In the genomic region with DNA sequence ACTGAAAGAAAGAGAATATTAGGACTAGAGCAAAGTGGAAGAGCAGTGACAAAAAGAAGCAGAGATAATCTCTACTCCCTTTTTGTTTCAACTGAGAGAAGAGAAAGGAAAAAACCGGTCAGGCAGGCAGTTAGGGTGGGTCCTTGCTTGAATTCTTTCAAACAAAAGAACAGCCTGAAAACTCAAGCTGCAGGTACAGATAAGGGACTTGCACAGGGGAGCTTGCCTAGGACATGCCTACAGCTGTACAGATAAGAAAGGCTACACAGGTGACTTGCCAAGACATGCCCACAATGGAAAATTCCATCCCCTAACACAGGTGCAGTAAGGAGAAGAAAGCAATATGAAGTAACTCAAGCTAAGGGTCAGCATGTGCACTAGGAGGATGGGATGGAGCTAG, we compare ENCODE assay signal across 2 cellular contexts.
TF ChIP-seq lines count a peak whose summit lies in the region.

No MANE protein-coding gene starts in this region.

TF ChIP-seq in HepG2, 621 proteins besides CTCF, POLR2A, EP300 and RAD21:
- TF ChIP-seq ZNF496 (CRISPR knock-in tag; IDR thresholded peaks at IDR 0.05; ENCODE audit: insufficient replicate concordance) (no peak), YY1 (IDR thresholded peaks at IDR 0.05; ENCODE audit: insufficient read depth, insufficient replicate concordance, low read depth, low read length) (no peak), GATAD1 (CRISPR knock-in tag; IDR thresholded peaks at IDR 0.05) (no peak), TP53 (CRISPR knock-in tag; conservative IDR thresholded peaks at IDR 0.05) (peak; percentile 95), ZNF609 (CRISPR knock-in tag; IDR thresholded peaks at IDR 0.05; ENCODE audit: borderline replicate concordance) (no peak)

TF ChIP-seq in H1, 55 proteins besides CTCF, POLR2A, EP300 and RAD21:
- TF ChIP-seq JUN (IDR thresholded peaks at IDR 0.05; ENCODE audit: low read depth, low read length) (no peak), ZNF274 (IDR thresholded peaks at IDR 0.05; ENCODE audit: borderline replicate concordance, extremely low read depth, low read length) (no peak), BCL11A (IDR thresholded peaks at IDR 0.05; ENCODE audit: low read depth in 2 of 2, low read length in 2 of 2) (no peak), TAF1 (IDR thresholded peaks at IDR 0.05; ENCODE audit: low read depth, low read length) (no peak), KDM1A (IDR thresholded peaks at IDR 0.05; ENCODE audit: borderline replicate concordance, low read length) (no peak), CTBP2 (IDR thresholded peaks at IDR 0.05; ENCODE audit: borderline replicate concordance, insufficient read depth, insufficient read length, low read length) (no peak), CBX5 (IDR thresholded peaks at IDR 0.05; ENCODE audit: low read depth, low read length) (no peak), GTF2F1 (IDR thresholded peaks at IDR 0.05; ENCODE audit: borderline replicate concordance, low read depth, low read length) (no peak), GABPA (IDR thresholded peaks at IDR 0.05; ENCODE audit: borderline replicate concordance, insufficient read depth, low read length) (no peak), SAP30 (IDR thresholded peaks at IDR 0.05; ENCODE audit: insufficient read depth, insufficient replicate concordance, low read length) (no peak), JUND (IDR thresholded peaks at IDR 0.05; ENCODE audit: low read length) (no peak), SP1 (IDR thresholded peaks at IDR 0.05; ENCODE audit: low read depth, low read length) (no peak), SUZ12 (IDR thresholded peaks at IDR 0.05; ENCODE audit: low read length) (no peak), HDAC2 (IDR thresholded peaks at IDR 0.05; ENCODE audit: borderline replicate concordance in 1 of 2, low read depth in 2 of 2, low read length in 2 of 2) (no peak)
